22 cellular contexts compared by ENCODE assay signal in the genomic region with DNA sequence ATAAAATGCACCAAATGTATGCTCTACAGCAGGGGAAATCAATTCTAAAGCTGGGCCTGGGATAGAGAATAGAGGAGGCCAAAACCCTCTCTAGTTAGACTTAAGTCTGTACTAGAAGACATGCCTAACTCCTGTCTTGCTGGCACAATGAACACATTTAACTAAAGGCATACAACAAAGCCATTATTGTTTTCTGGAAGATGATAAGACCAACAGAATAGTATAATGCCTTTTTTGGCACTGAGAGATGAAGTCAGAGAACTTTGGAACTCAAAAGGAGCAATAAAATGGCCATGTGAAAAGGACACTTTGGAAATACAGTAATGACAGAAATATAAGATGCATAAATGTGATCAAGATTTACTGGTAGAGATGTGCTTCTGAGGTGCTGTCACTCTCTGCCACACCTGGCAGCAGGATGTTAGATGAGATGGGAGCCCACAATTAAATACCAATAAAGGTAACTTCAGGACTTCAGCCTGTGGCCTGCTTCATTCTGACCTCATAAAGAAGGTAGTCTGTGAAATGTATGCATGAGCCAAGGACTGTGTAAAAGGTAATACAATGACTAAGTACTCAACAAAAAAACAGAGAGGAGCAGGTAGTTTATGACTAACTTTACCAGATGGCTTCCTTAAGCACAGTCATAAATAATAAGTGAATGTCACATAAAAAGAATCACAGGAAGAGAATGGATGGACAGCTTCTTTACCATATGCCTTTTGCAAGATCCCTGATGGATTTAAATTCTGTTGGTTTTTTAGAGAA.
DNase-seq lines count a peak whose midpoint lies in the region; ATAC-seq and TF ChIP-seq lines count a peak whose summit lies in the region.
"Had no signal": no experiment of that assay in that cellular context is flagged by ENCODE, and none has a peak within 500 bp of the region (broad histone marks: within the 10 kb centered on the region; RNA-seq: fewer than 3 reads in every experiment).

No MANE protein-coding gene starts in this region.

- H3K4ac ChIP-seq in IMR-90 (ENCODE audit: low read depth, low read length) = peak overlapping the region; percentile 67; the same call in 1 of the 2 replicates

- H3K9me1 ChIP-seq in IMR-90 (ENCODE audit: insufficient read depth, low read length) = peaks cover 7% of the 10 kb centered on the region; the same call in 1 of the 2 replicates

- H2BK20ac ChIP-seq in IMR-90 (ENCODE audit: low read depth, low read length) = peak overlapping the region; percentile 90

- peak overlapping the region; percentile 30 for H4K91ac ChIP-seq in IMR-90 (ENCODE audit: insufficient read depth, low read depth, low read length)

- H3K36me3 Mint-ChIP-seq in stimulated activated naive B cell treated with anti-CD40 and anti-IgM and Interleukin-4, amounts not matched to agents 10 μg/mL and 1 μg/mL and 100 μg/mL, for 72 hours = no peaks in the 10 kb centered on the region
- H3K36me3 Mint-ChIP-seq: CD14-positive monocyte, immature natural killer cell, naive B cell had no signal

- H4K5ac ChIP-seq in IMR-90 (ENCODE audit: low read depth, low read length) = peak overlapping the region; percentile 59; the same call in 1 of the 2 replicates

- TF ChIP-seq CTCF in IMR-90 (conservative IDR thresholded peaks at IDR 0.05; ENCODE audit: low read depth, low read length) (no peak), mammary epithelial cell (conservative IDR thresholded peaks at IDR 0.05 in 1 of 2, IDR thresholded peaks at IDR 0.05 in 1 of 2; ENCODE audit: extremely low read depth in 1 of 2, insufficient read depth in 1 of 2, low read depth in 1 of 2, low read length in 2 of 2) (no peak)

- H3K9me3 ChIP-seq in IMR-90 (ENCODE audit: control insufficient read depth, insufficient read depth, low read length) (no peaks in the 10 kb centered on the region), mammary epithelial cell (replicated peaks; ENCODE audit: insufficient read depth, low read length) (peaks cover 3% of the 10 kb centered on the region)
- H3K9me3 ChIP-seq: MG63, spleen had no signal

- peak overlapping the region; percentile 72 for H2AK5ac ChIP-seq in IMR-90 (ENCODE audit: low read depth, low read length)

- POLR2A ChIA-PET in IMR-90 (lab: Charles Lee; ENCODE audit: unreplicated experiment) = interaction anchor here (1.1 kb wide), 1 partner anchor 15 kb away, joined by 4 read pairs; no protein-coding TSS in a partner anchor

- DNase-seq in COLO829 (ENCODE audit: low spot score) (peak; percentile 36), IMR-90 (no peak), mammary epithelial cell (peak; percentile 56), left colon (no peak), NCI-H82 treated with DMSO at 0.1 percent for 48 hours (lab: John Stamatoyannopoulos, UW; ENCODE audit: unreplicated experiment) (no peak), NCI-H2081 (lab: John Stamatoyannopoulos, UW) (no peak)
- DNase-seq in stimulated activated naive B cell treated with anti-CD40 and anti-IgM and Interleukin-4, amounts not matched to agents 10 μg/mL and 1 μg/mL and 100 μg/mL, for 72 hours = no peak
- DNase-seq: ACHN; activated CD4-positive, CD25-positive, alpha-beta regulatory T cell treated with anti-CD3 and anti-CD28 coated beads, Interleukin-2, amount 50 U/mL, for 72 hours; activated naive CD8-positive, alpha-beta T cell treated with anti-CD3 and anti-CD28 coated beads, Interleukin-2, amount 50 U/mL, for 24 hours; caudate nucleus; heart left ventricle; immature natural killer cell; MG63; naive B cell; NCI-H226; posterior cingulate gyrus; spleen had no signal

- no peaks in the 10 kb centered on the region for H3K79me2 ChIP-seq in mammary epithelial cell (ENCODE audit: insufficient read depth, low read length)

- TF ChIP-seq POLR2A in IMR-90 (IDR thresholded peaks at IDR 0.05; ENCODE audit: low read depth, low read length) = no peak

- no peak overlapping the region for H2AK9ac ChIP-seq in IMR-90 (replicated peaks; ENCODE audit: low read depth, low read length, poor library complexity)

- H3K9me3 Mint-ChIP-seq in stimulated activated naive B cell treated with anti-CD40 and anti-IgM and Interleukin-4, amounts not matched to agents 10 μg/mL and 1 μg/mL and 100 μg/mL, for 72 hours = peaks cover 0 to 3% of the 10 kb centered on the region in 2 donors
- H3K9me3 Mint-ChIP-seq: activated naive CD8-positive, alpha-beta T cell treated with anti-CD3 and anti-CD28 coated beads, Interleukin-2, amount 50 U/mL, for 24 hours had no signal

- CTCF ChIA-PET in IMR-90 (lab: Yijun Ruan, JAX) = interaction anchor here (0.7 kb wide), 1 partner anchor 259 kb away, joined by 3 read pairs; no protein-coding TSS in a partner anchor
- CTCF ChIA-PET in mammary epithelial cell (lab: Charles Lee; ENCODE audit: low non-redundant PET) = no interaction called here

- peak overlapping the region; percentile 62; the same call in 2 of the 3 replicates for H2BK15ac ChIP-seq in IMR-90 (ENCODE audit: low read depth, low read length)

- H2AFZ ChIP-seq in IMR-90 (replicated peaks; ENCODE audit: low read length, poor library complexity) = no peak overlapping the region
- peak overlapping the region; percentile 60 for H2AFZ ChIP-seq in mammary epithelial cell (ENCODE audit: low read depth, low read length)

- no peak overlapping the region for H3K4me3 Mint-ChIP-seq in stimulated activated naive B cell treated with anti-CD40 and anti-IgM and Interleukin-4, amounts not matched to agents 10 μg/mL and 1 μg/mL and 100 μg/mL, for 72 hours
- H3K4me3 Mint-ChIP-seq: activated naive CD8-positive, alpha-beta T cell treated with anti-CD3 and anti-CD28 coated beads, Interleukin-2, amount 50 U/mL, for 24 hours; CD14-positive monocyte; immature natural killer cell; naive B cell had no signal

- H3K27ac ChIP-seq in IMR-90 (ENCODE audit: insufficient read depth, low read length) = no peak overlapping the region
- peak overlapping the region; percentile 97 for H3K27ac ChIP-seq in mammary epithelial cell (ENCODE audit: insufficient read depth, low read depth, low read length)
- H3K27ac ChIP-seq: heart left ventricle, SK-N-MC, spleen had no signal

- H3K23ac ChIP-seq in IMR-90 (ENCODE audit: low read depth, low read length) = peak overlapping the region; percentile 58; the same call in 1 of the 2 replicates

- H3K9ac ChIP-seq in IMR-90 (ENCODE audit: low read depth, low read length) (no peak overlapping the region), mammary epithelial cell (ENCODE audit: insufficient read depth, low read length) (no peak overlapping the region)

- ATAC-seq in IMR-90 (ENCODE audit: low read depth) = no peak
- peak; percentile 78 for ATAC-seq in left colon
- no peak for ATAC-seq in HG03571 (IDR thresholded peaks at IDR 0.05; ENCODE audit: unreplicated experiment)
- ATAC-seq in stimulated activated naive B cell treated with anti-CD40 and anti-IgM and Interleukin-4, amounts not matched to agents 10 μg/mL and 1 μg/mL and 100 μg/mL, for 72 hours (replicated peaks) = no peak
- ATAC-seq: activated naive CD8-positive, alpha-beta T cell treated with anti-CD3 and anti-CD28 coated beads, Interleukin-2, amount 50 U/mL, for 24 hours; heart left ventricle had no signal

- no peaks in the 10 kb centered on the region for H4K20me1 ChIP-seq in IMR-90 (ENCODE audit: insufficient read depth, low read length)
- H4K20me1 ChIP-seq in mammary epithelial cell (ENCODE audit: insufficient read depth, low read length) = no peaks in the 10 kb centered on the region

- H3K27me3 ChIP-seq in IMR-90 (ENCODE audit: control insufficient read depth, insufficient read depth, low read length) (no peaks in the 10 kb centered on the region), mammary epithelial cell (ENCODE audit: insufficient read depth, low read length) (no peaks in the 10 kb centered on the region)
- H3K27me3 ChIP-seq: heart left ventricle, MG63, spleen had no signal

- H3K4me1 Mint-ChIP-seq in stimulated activated naive B cell treated with anti-CD40 and anti-IgM and Interleukin-4, amounts not matched to agents 10 μg/mL and 1 μg/mL and 100 μg/mL, for 72 hours = no peaks in the 10 kb centered on the region
- H3K4me1 Mint-ChIP-seq: activated naive CD8-positive, alpha-beta T cell treated with anti-CD3 and anti-CD28 coated beads, Interleukin-2, amount 50 U/mL, for 24 hours; CD14-positive monocyte; immature natural killer cell; naive B cell had no signal

- peak overlapping the region; percentile 85; the same call in 1 of the 2 replicates for H3K18ac ChIP-seq in IMR-90 (ENCODE audit: low read depth, low read length)

- in situ Hi-C loops in IMR-90 (cut with MboI; ENCODE audit: low sequenced_read_pairs) (no loop called here), mammary epithelial cell (cut with MboI; ENCODE audit: low sequenced_read_pairs in 2 of 2) (no loop called here)

- H4K8ac ChIP-seq in IMR-90 (ENCODE audit: low read depth in 2 of 2, low read length in 2 of 2) = peak overlapping the region; percentile 27 to 76; a peak in 3 of 4 replicates

- peak overlapping the region; percentile 89 for H2BK120ac ChIP-seq in IMR-90 (ENCODE audit: low read depth, low read length)

- dilution Hi-C loops in IMR-90 (cut with HindIII; ENCODE audit: low sequenced_read_pairs, unreplicated experiment) = no loop called here
- dilution Hi-C loops in mammary epithelial cell (cut with HindIII; ENCODE audit: low sequenced_read_pairs) = no loop called here

- no TSS peak for BruUV-seq in IMR-90 (replicated peaks; lab: Mats Ljungman, UMichigan)
- no TSS peak for BruUV-seq in mammary epithelial cell (replicated peaks; lab: Mats Ljungman, UMichigan)

- no peak for TF ChIP-seq RAD21 in IMR-90 (IDR thresholded peaks at IDR 0.05; ENCODE audit: low read length)

- H3K4me1 ChIP-seq in IMR-90 (ENCODE audit: control insufficient read depth, insufficient read depth, low read length) = peaks cover 7% of the 10 kb centered on the region
- H3K4me1 ChIP-seq in mammary epithelial cell (ENCODE audit: insufficient read depth, low read length) = peaks cover 26% of the 10 kb centered on the region
- H3K4me1 ChIP-seq: heart left ventricle, spleen had no signal

- no peaks in the 10 kb centered on the region for H3K36me3 ChIP-seq in IMR-90 (ENCODE audit: control insufficient read depth, insufficient read depth, low read length)
- H3K36me3 ChIP-seq in mammary epithelial cell (ENCODE audit: insufficient read depth, low read length) = no peaks in the 10 kb centered on the region
- H3K36me3 ChIP-seq: heart left ventricle, MG63, spleen had no signal

- H2BK5ac ChIP-seq in IMR-90 (ENCODE audit: low read depth, low read length, poor library complexity, severe bottlenecking) = peak overlapping the region; percentile 56

- no peak overlapping the region for H3K27ac Mint-ChIP-seq in stimulated activated naive B cell treated with anti-CD40 and anti-IgM and Interleukin-4, amounts not matched to agents 10 μg/mL and 1 μg/mL and 100 μg/mL, for 72 hours
- H3K27ac Mint-ChIP-seq: activated naive CD8-positive, alpha-beta T cell treated with anti-CD3 and anti-CD28 coated beads, Interleukin-2, amount 50 U/mL, for 24 hours; CD14-positive monocyte; immature natural killer cell; naive B cell had no signal

- 0 out of 4 replicates have a peak, but pooled peaks cover 0 to 4% of the 10 kb centered on the region in 2 experiments for H3K79me1 ChIP-seq in IMR-90 (ENCODE audit: low read depth in 1 of 2, low read length in 2 of 2)

- intact Hi-C loops in IMR-90 (cut with micrococcal nuclease) (loop anchor here (2.0 kb wide), 2 partner anchors 15 to 17 kb away; no protein-coding TSS in a partner anchor), mammary epithelial cell (cut with micrococcal nuclease) (loop anchor here (2.0 to 5.0 kb wide), 2 partner anchors 15 to 102 kb away; no protein-coding TSS in a partner anchor), left colon (cut with DNase I, micrococcal nuclease) (no loop called here)

- peak overlapping the region; percentile 61 for H3K14ac ChIP-seq in IMR-90 (replicated peaks; ENCODE audit: low read depth, low read length)

- H3K27me3 Mint-ChIP-seq in stimulated activated naive B cell treated with anti-CD40 and anti-IgM and Interleukin-4, amounts not matched to agents 10 μg/mL and 1 μg/mL and 100 μg/mL, for 72 hours = no peaks in the 10 kb centered on the region
- H3K27me3 Mint-ChIP-seq: activated naive CD8-positive, alpha-beta T cell treated with anti-CD3 and anti-CD28 coated beads, Interleukin-2, amount 50 U/mL, for 24 hours; naive B cell had no signal

- 0 out of 2 replicates have a peak overlapping the region, but pooled peaks have one; percentile 2 for H3K56ac ChIP-seq in IMR-90 (ENCODE audit: extremely low read depth, insufficient read depth, low read length)

- no peak overlapping the region for H3K4me2 ChIP-seq in IMR-90 (ENCODE audit: low read depth, low read length)
- no peak overlapping the region for H3K4me2 ChIP-seq in mammary epithelial cell (ENCODE audit: insufficient read depth, low read depth, low read length)

- no peak overlapping the region for H3K4me3 ChIP-seq in IMR-90 (ENCODE audit: insufficient read depth, low read depth, low read length)
- no peak overlapping the region for H3K4me3 ChIP-seq in mammary epithelial cell (replicated peaks in 1 of 3; ENCODE audit: insufficient read depth in 1 of 3, low read depth in 2 of 3, low read length in 3 of 3)
- H3K4me3 ChIP-seq: heart left ventricle, lung, MG63, SK-N-MC, spleen had no signal

Comparison
In these comparisons a context has a peak if more than half of its experiments do, and no peak if none do; other contexts are left out.
1. DNase-seq: peak in COLO829 (single experiment) and mammary epithelial cell (single experiment); none in IMR-90 (single experiment), left colon (0 of 2), NCI-H82 treated with DMSO at 0.1 percent for 48 hours (single experiment), stimulated activated naive B cell treated with anti-CD40 and anti-IgM and Interleukin-4, amounts not matched to agents 10 μg/mL and 1 μg/mL and 100 μg/mL, for 72 hours (single experiment) and NCI-H2081 (0 of 2).
2. intact Hi-C loops: an anchor here in IMR-90 (2.0 kb wide) and mammary epithelial cell (2.0 to 5.0 kb wide); none called in left colon.